In the genomic region with DNA sequence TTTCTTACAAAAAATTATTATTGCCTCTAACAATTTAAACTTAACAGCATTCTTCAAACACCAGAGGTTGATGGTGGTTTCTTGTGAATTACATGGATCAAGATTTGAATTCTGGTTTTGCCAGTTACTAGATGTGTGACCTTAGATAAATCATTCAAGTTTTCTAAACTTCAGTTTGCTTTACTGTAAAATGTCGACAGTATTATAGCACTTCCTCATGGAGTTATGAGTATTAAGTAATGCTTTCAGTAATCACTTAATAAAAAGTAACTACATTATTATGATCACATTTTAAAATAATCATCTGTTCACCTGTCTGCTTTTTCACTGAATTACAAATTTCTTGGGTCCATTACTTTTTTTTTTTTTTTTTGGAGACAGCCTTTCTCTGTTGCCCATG, we compare ENCODE assay signal across 1 cellular context.
TF ChIP-seq lines count a peak whose summit lies in the region.

No MANE protein-coding gene starts in this region.

TF ChIP-seq in GM23338, 12 proteins besides CTCF, POLR2A, EP300 and RAD21 (continued from another document):
- TF ChIP-seq, protein P1, sequence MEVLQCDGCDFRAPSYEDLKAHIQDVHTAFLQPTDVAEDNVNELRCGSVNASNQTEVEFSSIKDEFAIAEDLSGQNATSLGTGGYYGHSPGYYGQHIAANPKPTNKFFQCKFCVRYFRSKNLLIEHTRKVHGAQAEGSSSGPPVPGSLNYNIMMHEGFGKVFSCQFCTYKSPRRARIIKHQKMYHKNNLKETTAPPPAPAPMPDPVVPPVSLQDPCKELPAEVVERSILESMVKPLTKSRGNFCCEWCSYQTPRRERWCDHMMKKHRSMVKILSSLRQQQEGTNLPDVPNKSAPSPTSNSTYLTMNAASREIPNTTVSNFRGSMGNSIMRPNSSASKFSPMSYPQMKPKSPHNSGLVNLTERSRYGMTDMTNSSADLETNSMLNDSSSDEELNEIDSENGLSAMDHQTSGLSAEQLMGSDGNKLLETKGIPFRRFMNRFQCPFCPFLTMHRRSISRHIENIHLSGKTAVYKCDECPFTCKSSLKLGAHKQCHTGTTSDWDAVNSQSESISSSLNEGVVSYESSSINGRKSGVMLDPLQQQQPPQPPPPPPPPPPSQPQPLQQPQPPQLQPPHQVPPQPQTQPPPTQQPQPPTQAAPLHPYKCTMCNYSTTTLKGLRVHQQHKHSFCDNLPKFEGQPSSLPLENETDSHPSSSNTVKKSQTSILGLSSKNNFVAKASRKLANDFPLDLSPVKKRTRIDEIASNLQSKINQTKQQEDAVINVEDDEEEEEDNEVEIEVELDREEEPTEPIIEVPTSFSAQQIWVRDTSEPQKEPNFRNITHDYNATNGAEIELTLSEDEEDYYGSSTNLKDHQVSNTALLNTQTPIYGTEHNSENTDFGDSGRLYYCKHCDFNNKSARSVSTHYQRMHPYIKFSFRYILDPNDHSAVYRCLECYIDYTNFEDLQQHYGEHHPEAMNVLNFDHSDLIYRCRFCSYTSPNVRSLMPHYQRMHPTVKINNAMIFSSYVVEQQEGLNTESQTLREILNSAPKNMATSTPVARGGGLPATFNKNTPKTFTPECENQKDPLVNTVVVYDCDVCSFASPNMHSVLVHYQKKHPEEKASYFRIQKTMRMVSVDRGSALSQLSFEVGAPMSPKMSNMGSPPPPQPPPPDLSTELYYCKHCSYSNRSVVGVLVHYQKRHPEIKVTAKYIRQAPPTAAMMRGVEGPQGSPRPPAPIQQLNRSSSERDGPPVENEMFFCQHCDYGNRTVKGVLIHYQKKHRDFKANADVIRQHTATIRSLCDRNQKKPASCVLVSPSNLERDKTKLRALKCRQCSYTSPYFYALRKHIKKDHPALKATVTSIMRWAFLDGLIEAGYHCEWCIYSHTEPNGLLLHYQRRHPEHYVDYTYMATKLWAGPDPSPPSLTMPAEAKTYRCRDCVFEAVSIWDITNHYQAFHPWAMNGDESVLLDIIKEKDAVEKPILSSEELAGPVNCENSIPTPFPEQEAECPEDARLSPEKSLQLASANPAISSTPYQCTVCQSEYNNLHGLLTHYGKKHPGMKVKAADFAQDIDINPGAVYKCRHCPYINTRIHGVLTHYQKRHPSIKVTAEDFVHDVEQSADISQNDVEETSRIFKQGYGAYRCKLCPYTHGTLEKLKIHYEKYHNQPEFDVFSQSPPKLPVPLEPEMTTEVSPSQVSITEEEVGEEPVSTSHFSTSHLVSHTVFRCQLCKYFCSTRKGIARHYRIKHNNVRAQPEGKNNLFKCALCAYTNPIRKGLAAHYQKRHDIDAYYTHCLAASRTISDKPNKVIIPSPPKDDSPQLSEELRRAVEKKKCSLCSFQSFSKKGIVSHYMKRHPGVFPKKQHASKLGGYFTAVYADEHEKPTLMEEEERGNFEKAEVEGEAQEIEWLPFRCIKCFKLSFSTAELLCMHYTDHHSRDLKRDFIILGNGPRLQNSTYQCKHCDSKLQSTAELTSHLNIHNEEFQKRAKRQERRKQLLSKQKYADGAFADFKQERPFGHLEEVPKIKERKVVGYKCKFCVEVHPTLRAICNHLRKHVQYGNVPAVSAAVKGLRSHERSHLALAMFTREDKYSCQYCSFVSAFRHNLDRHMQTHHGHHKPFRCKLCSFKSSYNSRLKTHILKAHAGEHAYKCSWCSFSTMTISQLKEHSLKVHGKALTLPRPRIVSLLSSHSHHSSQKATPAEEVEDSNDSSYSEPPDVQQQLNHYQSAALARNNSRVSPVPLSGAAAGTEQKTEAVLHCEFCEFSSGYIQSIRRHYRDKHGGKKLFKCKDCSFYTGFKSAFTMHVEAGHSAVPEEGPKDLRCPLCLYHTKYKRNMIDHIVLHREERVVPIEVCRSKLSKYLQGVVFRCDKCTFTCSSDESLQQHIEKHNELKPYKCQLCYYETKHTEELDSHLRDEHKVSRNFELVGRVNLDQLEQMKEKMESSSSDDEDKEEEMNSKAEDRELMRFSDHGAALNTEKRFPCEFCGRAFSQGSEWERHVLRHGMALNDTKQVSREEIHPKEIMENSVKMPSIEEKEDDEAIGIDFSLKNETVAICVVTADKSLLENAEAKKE (CRISPR knock-in tag; IDR thresholded peaks at IDR 0.05), result no peak
- TF ChIP-seq POLR2AphosphoS5 (IDR thresholded peaks at IDR 0.05; ENCODE audit: low read depth) (no peak), CREB1 (CRISPR knock-in tag; IDR thresholded peaks at IDR 0.05; ENCODE audit: low read depth) (no peak), JUNB (IDR thresholded peaks at IDR 0.05; ENCODE audit: unreplicated experiment) (no peak), EZH2phosphoT487 (IDR thresholded peaks at IDR 0.05; ENCODE audit: unreplicated experiment) (no peak), NANOG (IDR thresholded peaks at IDR 0.05; ENCODE audit: borderline replicate concordance) (no peak), ZNF331 (CRISPR knock-in tag; IDR thresholded peaks at IDR 0.05; ENCODE audit: low read depth) (no peak)
- TF ChIP-seq, protein P2, sequence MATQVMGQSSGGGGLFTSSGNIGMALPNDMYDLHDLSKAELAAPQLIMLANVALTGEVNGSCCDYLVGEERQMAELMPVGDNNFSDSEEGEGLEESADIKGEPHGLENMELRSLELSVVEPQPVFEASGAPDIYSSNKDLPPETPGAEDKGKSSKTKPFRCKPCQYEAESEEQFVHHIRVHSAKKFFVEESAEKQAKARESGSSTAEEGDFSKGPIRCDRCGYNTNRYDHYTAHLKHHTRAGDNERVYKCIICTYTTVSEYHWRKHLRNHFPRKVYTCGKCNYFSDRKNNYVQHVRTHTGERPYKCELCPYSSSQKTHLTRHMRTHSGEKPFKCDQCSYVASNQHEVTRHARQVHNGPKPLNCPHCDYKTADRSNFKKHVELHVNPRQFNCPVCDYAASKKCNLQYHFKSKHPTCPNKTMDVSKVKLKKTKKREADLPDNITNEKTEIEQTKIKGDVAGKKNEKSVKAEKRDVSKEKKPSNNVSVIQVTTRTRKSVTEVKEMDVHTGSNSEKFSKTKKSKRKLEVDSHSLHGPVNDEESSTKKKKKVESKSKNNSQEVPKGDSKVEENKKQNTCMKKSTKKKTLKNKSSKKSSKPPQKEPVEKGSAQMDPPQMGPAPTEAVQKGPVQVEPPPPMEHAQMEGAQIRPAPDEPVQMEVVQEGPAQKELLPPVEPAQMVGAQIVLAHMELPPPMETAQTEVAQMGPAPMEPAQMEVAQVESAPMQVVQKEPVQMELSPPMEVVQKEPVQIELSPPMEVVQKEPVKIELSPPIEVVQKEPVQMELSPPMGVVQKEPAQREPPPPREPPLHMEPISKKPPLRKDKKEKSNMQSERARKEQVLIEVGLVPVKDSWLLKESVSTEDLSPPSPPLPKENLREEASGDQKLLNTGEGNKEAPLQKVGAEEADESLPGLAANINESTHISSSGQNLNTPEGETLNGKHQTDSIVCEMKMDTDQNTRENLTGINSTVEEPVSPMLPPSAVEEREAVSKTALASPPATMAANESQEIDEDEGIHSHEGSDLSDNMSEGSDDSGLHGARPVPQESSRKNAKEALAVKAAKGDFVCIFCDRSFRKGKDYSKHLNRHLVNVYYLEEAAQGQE (IDR thresholded peaks at IDR 0.05; ENCODE audit: unreplicated experiment), result no peak
TF ChIP-seq in GM23338: peak in this region for 0.
